ENCODE assay signal across 29 cellular contexts in genomic region chr13:28219408-28220099, GRCh38.
"Had no signal": no experiment of that assay in that cellular context is flagged by ENCODE, and none has a peak within 500 bp of the region (broad histone marks: within the 10 kb centered on the region; RNA-seq: fewer than 3 reads in every experiment).

No MANE protein-coding gene starts in this region.

- H3K4me3 Mint-ChIP-seq: mesothelial cell of epicardium; naive B cell; natural killer cell treated with Interleukin-12 subunit alpha and Interleukin-12 subunit beta and Interleukin-15 and Interleukin-18, amount 100 ng/mL, for 72 hours; neural crest cell; stimulated activated naive CD8-positive, alpha-beta T cell treated with anti-CD3 and anti-CD28 coated beads, Interleukin-15, Interleukin-2, amounts not matched to agents 100 ng/mL and 50 ng/mL, for 24 hours had no signal

- H3K27ac ChIP-seq: dorsolateral prefrontal cortex, esophagus muscularis mucosa, foreskin keratinocyte, gastroesophageal sphincter, heart left ventricle, hepatocyte, left lung, neutrophil, parathyroid adenoma, right lobe of liver, suprapubic skin, transverse colon, upper lobe of right lung, uterus had no signal

- DNase-seq: dorsolateral prefrontal cortex; effector CD4-positive, alpha-beta T cell; foreskin keratinocyte; heart left ventricle; left cardiac atrium; left lung; mucosa of descending colon; naive B cell; right lobe of liver; small intestine; stimulated activated CD4-positive, alpha-beta T cell treated with anti-CD3 and anti-CD28 coated beads, Interleukin-15, amount 100 ng/mL, for 24 hours; stimulated activated CD4-positive, alpha-beta T cell treated with anti-CD3 and anti-CD28 coated beads, Interleukin-4, amount 100 ng/mL, for 1 hour; stimulated activated CD8-positive, alpha-beta memory T cell treated with anti-CD3 and anti-CD28 coated beads, Interleukin-4, amount 100 ng/mL, for 48 hours; transverse colon; upper lobe of right lung; uterus had no signal

- H3K4me1 Mint-ChIP-seq: neural crest cell had no signal

- H3K36me3 ChIP-seq: right lobe of liver, uterus had no signal

- ATAC-seq: foreskin keratinocyte; gastroesophageal sphincter; heart left ventricle; left cardiac atrium; left lung; mucosa of descending colon; natural killer cell treated with Interleukin-12 subunit alpha and Interleukin-12 subunit beta and Interleukin-15 and Interleukin-18, amount 100 ng/mL, for 72 hours; right lobe of liver; upper lobe of right lung had no signal

- H3K4me3 ChIP-seq: dorsolateral prefrontal cortex, esophagus muscularis mucosa, gastroesophageal sphincter, heart left ventricle, hepatocyte, left lung, mucosa of descending colon, right lobe of liver, suprapubic skin, transverse colon, upper lobe of right lung, uterus had no signal

- H3K27me3 Mint-ChIP-seq: naive B cell; natural killer cell treated with Interleukin-12 subunit alpha and Interleukin-12 subunit beta and Interleukin-15 and Interleukin-18, amount 100 ng/mL, for 72 hours; progenitor cell of endocrine pancreas; stimulated activated naive CD8-positive, alpha-beta T cell treated with anti-CD3 and anti-CD28 coated beads, Interleukin-15, Interleukin-2, amounts not matched to agents 100 ng/mL and 50 ng/mL, for 24 hours had no signal

- H3K27ac Mint-ChIP-seq: mesothelial cell of epicardium; natural killer cell treated with Interleukin-12 subunit alpha and Interleukin-12 subunit beta and Interleukin-15 and Interleukin-18, amount 100 ng/mL, for 72 hours; progenitor cell of endocrine pancreas had no signal

- H3K36me3 Mint-ChIP-seq: natural killer cell treated with Interleukin-12 subunit alpha and Interleukin-12 subunit beta and Interleukin-15 and Interleukin-18, amount 100 ng/mL, for 72 hours had no signal

- H3K9me3 Mint-ChIP-seq: mesothelial cell of epicardium; naive B cell; natural killer cell treated with Interleukin-12 subunit alpha and Interleukin-12 subunit beta and Interleukin-15 and Interleukin-18, amount 100 ng/mL, for 72 hours; neural crest cell; stimulated activated naive CD8-positive, alpha-beta T cell treated with anti-CD3 and anti-CD28 coated beads, Interleukin-15, Interleukin-2, amounts not matched to agents 100 ng/mL and 50 ng/mL, for 24 hours had no signal

- H3K4me1 ChIP-seq: esophagus muscularis mucosa, foreskin keratinocyte, gastroesophageal sphincter, heart left ventricle, left lung, parathyroid adenoma, right lobe of liver, suprapubic skin, transverse colon, upper lobe of right lung, uterus had no signal

- FAIRE-seq: colon, endothelial cell of umbilical vein had no signal

- H3K27me3 ChIP-seq: dorsolateral prefrontal cortex, esophagus muscularis mucosa, foreskin keratinocyte, gastroesophageal sphincter, heart left ventricle, hepatocyte, left lung, neutrophil, right lobe of liver, suprapubic skin, transverse colon, upper lobe of right lung, uterus had no signal

- H3K9me3 ChIP-seq: esophagus muscularis mucosa, gastroesophageal sphincter, heart left ventricle, left lung, mucosa of descending colon, neutrophil, right lobe of liver, suprapubic skin, transverse colon, upper lobe of right lung, uterus had no signal
